23 cellular contexts compared by ENCODE assay signal in the genomic region with DNA sequence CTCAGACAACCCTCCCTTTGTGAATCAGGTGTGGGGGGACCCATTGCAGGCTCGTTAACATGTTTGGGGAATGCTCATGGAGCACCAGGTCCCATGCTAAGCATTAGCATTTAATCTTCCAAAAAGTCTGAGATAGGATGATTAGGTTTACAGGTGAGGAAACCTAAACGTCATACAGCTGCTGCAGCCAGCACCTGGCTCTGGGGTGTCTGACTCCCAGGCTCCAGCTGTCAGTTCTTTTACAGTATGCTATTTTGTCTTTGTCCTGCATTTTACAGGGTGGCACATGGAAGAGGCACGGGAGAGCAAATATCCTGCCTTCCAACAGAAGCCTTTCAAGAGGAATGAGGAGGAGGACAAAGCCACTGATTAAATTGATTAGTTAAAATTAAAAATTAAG. TPM values are rescaled to one million over a fixed set of nuclear protein-coding genes. Genes with fewer than 3 reads are reported as not detected.
DNase-seq lines count a peak whose midpoint lies in the region; ATAC-seq, FAIRE-seq and TF ChIP-seq lines count a peak whose summit lies in the region.
"Had no signal": no experiment of that assay in that cellular context is flagged by ENCODE, and none has a peak within 500 bp of the region (broad histone marks: within the 10 kb centered on the region; RNA-seq: fewer than 3 reads in every experiment).

No MANE protein-coding gene starts in this region.

- no peak overlapping the region for H2AFZ ChIP-seq in OCI-LY7 (ENCODE audit: low read length)

- peak overlapping the region; percentile 86 for H3K4me2 ChIP-seq in OCI-LY7 (ENCODE audit: low read length)
- H3K4me2 ChIP-seq: smooth muscle cell had no signal

- H3K36me3 ChIP-seq in OCI-LY7 (ENCODE audit: insufficient read depth, low read length) (no peaks in the 10 kb centered on the region), pancreas (no peaks in the 10 kb centered on the region), left ventricle myocardium inferior (no peaks in the 10 kb centered on the region)
- H3K36me3 ChIP-seq: ascending aorta, upper lobe of left lung had no signal

- TF ChIP-seq CTCF in OCI-LY7 (conservative IDR thresholded peaks at IDR 0.05; ENCODE audit: low read length): no peak
- no peak for TF ChIP-seq CTCF in pancreas (IDR thresholded peaks at IDR 0.05)
- no peak for TF ChIP-seq CTCF in nephron progenitor cell (IDR thresholded peaks at IDR 0.05)
- no peak for TF ChIP-seq CTCF in left ventricle myocardium inferior (IDR thresholded peaks at IDR 0.05; ENCODE audit: borderline replicate concordance)

- peaks cover 18% of the 10 kb centered on the region for H3K4me1 Mint-ChIP-seq in nephron progenitor cell

- H3K27ac ChIP-seq in OCI-LY7 (ENCODE audit: low read depth, low read length, poor library complexity, severe bottlenecking) (peak overlapping the region; percentile 85), pancreas (peak overlapping the region; percentile 63 to 83 (median 70)), left ventricle myocardium inferior (replicated peaks) (no peak overlapping the region)
- H3K27ac ChIP-seq: ascending aorta had no signal

- no peak overlapping the region for H3K27ac Mint-ChIP-seq in nephron progenitor cell
- H3K27ac Mint-ChIP-seq: activated naive CD8-positive, alpha-beta T cell had no signal

- H3K36me3 Mint-ChIP-seq in nephron progenitor cell (ENCODE audit: low read depth): no peaks in the 10 kb centered on the region
- H3K36me3 Mint-ChIP-seq: WTC11 had no signal

- H3K4me3 ChIP-seq in OCI-LY7 (ENCODE audit: low read depth, low read length, poor library complexity, severe bottlenecking) (peak overlapping the region; percentile 56), pancreas (no peak overlapping the region), left ventricle myocardium inferior (no peak overlapping the region)
- H3K4me3 ChIP-seq: ascending aorta, smooth muscle cell, upper lobe of left lung had no signal

- H3K9me3 ChIP-seq in OCI-LY7 (ENCODE audit: low read length) (no peaks in the 10 kb centered on the region), pancreas (no peaks in the 10 kb centered on the region), left ventricle myocardium inferior (replicated peaks) (no peaks in the 10 kb centered on the region)
- H3K9me3 ChIP-seq: ascending aorta, upper lobe of left lung had no signal

- intact Hi-C loops in OCI-LY7 (cut with micrococcal nuclease; ENCODE audit: unreplicated experiment) (loop anchor here (1.0 to 10.0 kb wide), 5 partner anchors 23 to 293 kb away; a partner anchor contains a TSS), pancreas (cut with DNase I) (no loop called here), left ventricle myocardium inferior (cut with micrococcal nuclease) (no loop called here)

- no TSS peak for BruUV-seq in OCI-LY7 (replicated peaks; lab: Mats Ljungman, UMichigan)

- H3K4me1 ChIP-seq in OCI-LY7 (ENCODE audit: insufficient read depth, low read length, poor library complexity, severe bottlenecking) (peaks cover 99% of the 10 kb centered on the region), pancreas (peaks cover 51 to 55% (median 54%) of the 10 kb centered on the region in 3 donors), left ventricle myocardium inferior (peaks cover 35% of the 10 kb centered on the region)

- ATAC-seq in pancreas (peak; percentile 26 to 43 (median 29)), HG02885 (IDR thresholded peaks at IDR 0.05; ENCODE audit: poor library complexity, unreplicated experiment) (no peak)

- peaks cover 4% of the 10 kb centered on the region for H3K27me3 Mint-ChIP-seq in nephron progenitor cell (ENCODE audit: low read depth, poor library complexity)
- H3K27me3 Mint-ChIP-seq: CD8-positive, alpha-beta memory T cell had no signal

- 20 to 27% methylated on average over 3 of the region's 3 CpGs for WGBS in pancreas, 2 donors

- no peak overlapping the region for H3K4me3 Mint-ChIP-seq in nephron progenitor cell
- H3K4me3 Mint-ChIP-seq: activated naive CD8-positive, alpha-beta T cell had no signal

- POLR2A ChIA-PET in OCI-LY7 (lab: Charles Lee): interaction anchor here (1.0 to 29.0 kb wide), 6 partner anchors 18 to 97 kb away, joined by 3 to 760 read pairs (median 22); a partner anchor contains a TSS

- no peaks in the 10 kb centered on the region for H3K9me3 Mint-ChIP-seq in nephron progenitor cell
- H3K9me3 Mint-ChIP-seq: CD8-positive, alpha-beta memory T cell; WTC11 had no signal

- no peaks in the 10 kb centered on the region for H3K9me2 ChIP-seq in OCI-LY7 (ENCODE audit: insufficient read depth, low read length)

- CTCF ChIA-PET in OCI-LY7 (lab: Charles Lee; ENCODE audit: unreplicated experiment): interaction anchor here (2.0 to 2.8 kb wide), 6 partner anchors 24 to 97 kb away, joined by 5 to 16 read pairs (median 11); no protein-coding TSS in a partner anchor

- no peaks in the 10 kb centered on the region for H3K27me3 ChIP-seq in pancreas
- no peaks in the 10 kb centered on the region for H3K27me3 ChIP-seq in left ventricle myocardium inferior (ENCODE audit: low read depth)
- H3K27me3 ChIP-seq: ascending aorta, upper lobe of left lung had no signal

- no peaks in the 10 kb centered on the region for H4K20me1 ChIP-seq in OCI-LY7 (ENCODE audit: insufficient read depth, low read length)

- FAIRE-seq in GM19239 (lab: Jason Lieb, UNC): peak; percentile 58
- FAIRE-seq in pancreas (lab: Jason Lieb, UNC): no peak

- DNase-seq in NCI-H1092 treated with DMSO at 0.1 percent for 48 hours (lab: John Stamatoyannopoulos, UW) (peak; percentile 5), NCI-H1092 (lab: John Stamatoyannopoulos, UW) (no peak), GM19239 (ENCODE audit: insufficient read length, low spot score) (no peak), OCI-LY7 (ENCODE audit: low spot score) (peak; percentile 54), pancreas (peak in 2 of 6 donors; percentile 46 to 58), nephron progenitor cell (no peak), left ventricle myocardium inferior (no peak)
- DNase-seq: 8988T; CD8-positive, alpha-beta memory T cell; central memory CD4-positive, alpha-beta T cell; dermis blood vessel endothelial cell; mesendoderm; MV-4-11; nucleus accumbens; OCI-M1; substantia nigra; T1000 had no signal

- H3K79me2 ChIP-seq in OCI-LY7 (ENCODE audit: insufficient read depth, low read depth, low read length): peaks cover 19% of the 10 kb centered on the region; the same call in 1 of the 2 replicates

RNA-seq across cellular contexts. Expression of a gene that starts 25.9 kb away (rescaled TPM):
- 11.6 and 13.3 TPM in 2 replicates for total RNA-seq in OCI-LY7 (2014; rRNA removed; shearing (Covaris generic))
- total RNA-seq in OCI-LY7 (2022) (26.5 and 31.1 TPM in 2 replicates), pancreas (10 to 100 TPM; 21.5 to 68.1 (median 38.3) TPM), left ventricle myocardium inferior (14.9 TPM)
- 10 to 100 TPM in 1 of 2 donors, 1 to 10 TPM in 1; 6.7 to 19.1 TPM for polyA plus RNA-seq in pancreas

Comparison
In these comparisons a context has a peak if more than half of its experiments do, and no peak if none do; other contexts are left out.
1. DNase-seq: peak in NCI-H1092 treated with DMSO at 0.1 percent for 48 hours (single experiment) and OCI-LY7 (single experiment); none in NCI-H1092 (single experiment), GM19239 (single experiment), nephron progenitor cell (single experiment) and left ventricle myocardium inferior (single experiment).